8 cellular contexts compared by ENCODE assay signal in the genomic region with DNA sequence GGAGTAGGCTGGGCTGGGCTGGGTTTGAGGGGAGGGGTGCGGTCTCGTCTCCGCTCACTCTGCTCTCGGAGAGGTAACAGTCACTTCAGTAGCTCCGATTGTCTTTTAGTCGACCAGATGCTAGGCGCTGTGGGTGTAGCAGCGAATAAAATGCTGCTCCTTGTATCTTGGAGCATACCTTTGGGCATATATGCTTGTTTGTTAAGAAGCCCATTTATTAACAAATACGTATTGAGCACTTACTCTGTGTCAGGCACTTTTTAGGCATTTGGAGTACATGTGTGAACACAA. TPM values are rescaled to one million over a fixed set of nuclear protein-coding genes. Genes with fewer than 3 reads are reported as not detected.
DNase-seq lines count a peak whose midpoint lies in the region; ATAC-seq and TF ChIP-seq lines count a peak whose summit lies in the region.

No MANE protein-coding gene starts in this region.

- no peak for TF ChIP-seq EP300 in upper lobe of left lung (IDR thresholded peaks at IDR 0.05)

- peaks cover 32% of the 10 kb centered on the region for H3K36me3 Mint-ChIP-seq in effector memory CD8-positive, alpha-beta T cell (ENCODE audit: insufficient read depth)
- H3K36me3 Mint-ChIP-seq in nephron (ENCODE audit: low read depth): peaks cover 18% of the 10 kb centered on the region

- peaks cover 13 to 19% (median 14%) of the 10 kb centered on the region in 4 donors for H3K4me1 ChIP-seq in upper lobe of left lung

- ATAC-seq in HG03432 (IDR thresholded peaks at IDR 0.05; ENCODE audit: unreplicated experiment) (peak; percentile 28), upper lobe of left lung (ENCODE audit: low FRiP score in 2 of 2) (peak in 1 of 2 donors; percentile 34)
- ATAC-seq in effector memory CD8-positive, alpha-beta T cell (replicated peaks): peak; percentile 18

- TF ChIP-seq POLR2A in upper lobe of left lung (IDR thresholded peaks at IDR 0.05): no peak

- peak overlapping the region; percentile 63 to 90 (median 84) for H3K4me3 ChIP-seq in upper lobe of left lung

- peaks cover 17 to 24% of the 10 kb centered on the region in 2 donors for H3K4me1 Mint-ChIP-seq in effector memory CD8-positive, alpha-beta T cell (ENCODE audit: low read depth in 2 of 2)
- H3K4me1 Mint-ChIP-seq in nephron: peaks cover 6% of the 10 kb centered on the region

- DNase-seq in NCI-H1436 (lab: John Stamatoyannopoulos, UW) (peak; percentile 24), NCI-H1436 treated with DMSO at 0.1 percent for 48 hours (lab: John Stamatoyannopoulos, UW) (no peak), upper lobe of left lung (peak in 1 of 2 donors; percentile 54), pons (ENCODE audit: low spot score) (no peak)
- DNase-seq in effector memory CD8-positive, alpha-beta T cell: no peak

- TF ChIP-seq CTCF in VCaP (conservative IDR thresholded peaks at IDR 0.05): no peak
- TF ChIP-seq CTCF in nephron (IDR thresholded peaks at IDR 0.05; ENCODE audit: unreplicated experiment in 3 of 3): no peak
- TF ChIP-seq CTCF in upper lobe of left lung (IDR thresholded peaks at IDR 0.05): no peak

- H3K27me3 Mint-ChIP-seq in effector memory CD8-positive, alpha-beta T cell: peaks cover 0 to 2% of the 10 kb centered on the region in 2 donors
- peaks cover 12% of the 10 kb centered on the region for H3K27me3 Mint-ChIP-seq in nephron (ENCODE audit: low read depth)

- H3K36me3 ChIP-seq in upper lobe of left lung: peaks cover 0 to 20% (median 3%) of the 10 kb centered on the region in 4 donors

- WGBS in upper lobe of left lung, 2 donors: 0 to 1% methylated on average over 2 to 9 of the region's 9 CpGs

- peak overlapping the region; percentile 93 to 97 for H3K4me3 Mint-ChIP-seq in effector memory CD8-positive, alpha-beta T cell
- H3K4me3 Mint-ChIP-seq in nephron: peak overlapping the region; percentile 92 to 99 (median 96)

- H3K27ac ChIP-seq in VCaP (peak overlapping the region; percentile 89), upper lobe of left lung (peak overlapping the region; percentile 88 to 91 (median 90))

- no peaks in the 10 kb centered on the region for H3K9me3 ChIP-seq in upper lobe of left lung

- no peaks in the 10 kb centered on the region for H3K9me3 Mint-ChIP-seq in effector memory CD8-positive, alpha-beta T cell
- no peaks in the 10 kb centered on the region for H3K9me3 Mint-ChIP-seq in nephron

- H3K27ac Mint-ChIP-seq in effector memory CD8-positive, alpha-beta T cell: peak overlapping the region; percentile 26 to 98
- H3K27ac Mint-ChIP-seq in nephron: peak overlapping the region; percentile 8 to 85 (median 56)

- no peaks in the 10 kb centered on the region for H3K27me3 ChIP-seq in upper lobe of left lung

RNA-seq across cellular contexts. Expression of gene ACTR5, which starts 0.5 kb away (rescaled TPM):
- total RNA-seq in upper lobe of left lung: 10 to 100 TPM in 1 of 6 donors, 1 to 10 TPM in 5; 7.2 to 23.0 (median 8.8) TPM

RNA-seq across cellular contexts. Expression of gene SLC32A1, which starts 24.5 kb away (rescaled TPM):
- total RNA-seq in upper lobe of left lung: not detected

RNA-seq across cellular contexts. Expression of gene PPP1R16B, which starts 56.7 kb away (rescaled TPM):
- 10 to 100 TPM in 2 of 6 donors, 1 to 10 TPM in 4; 7.4 to 16.8 (median 8.8) TPM for total RNA-seq in upper lobe of left lung
